9 cellular contexts compared by ENCODE assay signal in genomic region chr6:558089-558488, GRCh38.
DNase-seq lines count a peak whose midpoint lies in the region; ATAC-seq and TF ChIP-seq lines count a peak whose summit lies in the region.
"Had no signal": no experiment of that assay in that cellular context is flagged by ENCODE, and none has a peak within 500 bp of the region (broad histone marks: within the 10 kb centered on the region; RNA-seq: fewer than 3 reads in every experiment).

No MANE protein-coding gene starts in this region.

- peaks cover 73% of the 10 kb centered on the region for H3K36me3 ChIP-seq in upper lobe of right lung
- peaks cover 16% of the 10 kb centered on the region for H3K36me3 ChIP-seq in CD8-positive, alpha-beta memory T cell (ENCODE audit: insufficient read depth, low read length)
- peaks cover 11% of the 10 kb centered on the region for H3K36me3 ChIP-seq in CD8-positive, alpha-beta T cell (ENCODE audit: insufficient read depth, low read length)

- no peak overlapping the region for H3K4me3 ChIP-seq in upper lobe of right lung
- no peak overlapping the region for H3K4me3 ChIP-seq in CD8-positive, alpha-beta memory T cell (ENCODE audit: low read length)
- no peak overlapping the region for H3K4me3 ChIP-seq in CD8-positive, alpha-beta T cell (ENCODE audit: low read depth, low read length)

- H3K27me3 ChIP-seq in upper lobe of right lung: no peaks in the 10 kb centered on the region
- H3K27me3 ChIP-seq in CD8-positive, alpha-beta memory T cell (ENCODE audit: insufficient read depth, low read length, poor library complexity, severe bottlenecking): no peaks in the 10 kb centered on the region
- no peaks in the 10 kb centered on the region for H3K27me3 ChIP-seq in CD8-positive, alpha-beta T cell (ENCODE audit: insufficient read depth, low read length)

- H3K4me3 Mint-ChIP-seq in stimulated activated naive CD8-positive, alpha-beta T cell treated with anti-CD3 and anti-CD28 coated beads, Interleukin-15, Interleukin-2, amounts not matched to agents 100 ng/mL and 50 ng/mL, for 24 hours: no peak overlapping the region
- no peak overlapping the region for H3K4me3 Mint-ChIP-seq in chondrocyte (ENCODE audit: unreplicated experiment)
- peak overlapping the region in 2 of 7 donors; percentile 16 to 41 for H3K4me3 Mint-ChIP-seq in CD8-positive, alpha-beta memory T cell
- no peak overlapping the region for H3K4me3 Mint-ChIP-seq in CD8-positive, alpha-beta T cell

- no peak overlapping the region for H3K27ac ChIP-seq in upper lobe of right lung
- no peak overlapping the region for H3K27ac ChIP-seq in CD8-positive, alpha-beta memory T cell (ENCODE audit: low read depth, low read length)
- no peak overlapping the region for H3K27ac ChIP-seq in CD8-positive, alpha-beta T cell (ENCODE audit: low read depth, low read length)
- H3K27ac ChIP-seq: parathyroid adenoma had no signal

- no peaks in the 10 kb centered on the region for H3K9me3 ChIP-seq in upper lobe of right lung
- H3K9me3 ChIP-seq in CD8-positive, alpha-beta memory T cell (ENCODE audit: low read length): no peaks in the 10 kb centered on the region
- no peaks in the 10 kb centered on the region for H3K9me3 ChIP-seq in CD8-positive, alpha-beta T cell (ENCODE audit: low read length)

- no peaks in the 10 kb centered on the region for H3K27me3 Mint-ChIP-seq in stimulated activated naive CD8-positive, alpha-beta T cell treated with anti-CD3 and anti-CD28 coated beads, Interleukin-15, Interleukin-2, amounts not matched to agents 100 ng/mL and 50 ng/mL, for 24 hours
- H3K27me3 Mint-ChIP-seq in chondrocyte (ENCODE audit: low read depth): no peaks in the 10 kb centered on the region
- no peaks in the 10 kb centered on the region for H3K27me3 Mint-ChIP-seq in CD8-positive, alpha-beta memory T cell
- H3K27me3 Mint-ChIP-seq in CD8-positive, alpha-beta T cell (ENCODE audit: low read depth): no peaks in the 10 kb centered on the region

- peak overlapping the region; percentile 70 for H3K27ac Mint-ChIP-seq in stimulated activated naive CD8-positive, alpha-beta T cell treated with anti-CD3 and anti-CD28 coated beads, Interleukin-15, Interleukin-2, amounts not matched to agents 100 ng/mL and 50 ng/mL, for 24 hours
- H3K27ac Mint-ChIP-seq in chondrocyte (ENCODE audit: unreplicated experiment): no peak overlapping the region
- H3K27ac Mint-ChIP-seq in CD8-positive, alpha-beta memory T cell: peak overlapping the region in 1 of 8 donors; percentile 47
- H3K27ac Mint-ChIP-seq in CD8-positive, alpha-beta T cell: no peak overlapping the region

- peaks cover 58% of the 10 kb centered on the region for H3K36me3 Mint-ChIP-seq in stimulated activated naive CD8-positive, alpha-beta T cell treated with anti-CD3 and anti-CD28 coated beads, Interleukin-15, Interleukin-2, amounts not matched to agents 100 ng/mL and 50 ng/mL, for 24 hours (ENCODE audit: low read depth)
- H3K36me3 Mint-ChIP-seq in chondrocyte (ENCODE audit: low read depth): peaks cover 35% of the 10 kb centered on the region
- peaks cover 21 to 75% (median 24%) of the 10 kb centered on the region in 3 donors for H3K36me3 Mint-ChIP-seq in CD8-positive, alpha-beta memory T cell
- H3K36me3 Mint-ChIP-seq in CD8-positive, alpha-beta T cell: peaks cover 71% of the 10 kb centered on the region

- POLR2A ChIA-PET in CD8-positive, alpha-beta memory T cell (lab: Charles Lee): no interaction called here
- POLR2A ChIA-PET in CD8-positive, alpha-beta T cell (lab: Charles Lee): no interaction called here

- no peaks in the 10 kb centered on the region for H3K4me1 ChIP-seq in upper lobe of right lung
- H3K4me1 ChIP-seq in CD8-positive, alpha-beta memory T cell (ENCODE audit: insufficient read depth, low read length): peaks cover 5% of the 10 kb centered on the region
- H3K4me1 ChIP-seq in CD8-positive, alpha-beta T cell (ENCODE audit: insufficient read depth, low read length): no peaks in the 10 kb centered on the region
- H3K4me1 ChIP-seq: parathyroid adenoma had no signal

- no peak for ATAC-seq in stimulated activated naive CD8-positive, alpha-beta T cell treated with anti-CD3 and anti-CD28 coated beads, Interleukin-15, Interleukin-2, amounts not matched to agents 100 U/mL and 50 U/mL, for 24 hours
- no peak for ATAC-seq in upper lobe of right lung
- ATAC-seq in GM21423 (IDR thresholded peaks at IDR 0.05; ENCODE audit: unreplicated experiment): no peak
- no peak for ATAC-seq in CD8-positive, alpha-beta T cell

- no peak for DNase-seq in stimulated activated naive CD8-positive, alpha-beta T cell treated with anti-CD3 and anti-CD28 coated beads, Interleukin-15, Interleukin-2, amounts not matched to agents 100 U/mL and 50 U/mL, for 24 hours
- DNase-seq in NAMALWA (ENCODE audit: low spot score): peak; percentile 35
- no peak for DNase-seq in chondrocyte (ENCODE audit: low spot score)
- no peak for DNase-seq in upper lobe of right lung
- DNase-seq in CD8-positive, alpha-beta memory T cell: no peak
- no peak for DNase-seq in CD8-positive, alpha-beta T cell

- peak; percentile 75 for TF ChIP-seq CTCF in chondrocyte (IDR thresholded peaks at IDR 0.05)
- peak; percentile 7 for TF ChIP-seq CTCF in upper lobe of right lung (IDR thresholded peaks at IDR 0.05)
- TF ChIP-seq CTCF in CD8-positive, alpha-beta T cell (IDR thresholded peaks at IDR 0.05): no peak

- no peaks in the 10 kb centered on the region for H3K9me3 Mint-ChIP-seq in stimulated activated naive CD8-positive, alpha-beta T cell treated with anti-CD3 and anti-CD28 coated beads, Interleukin-15, Interleukin-2, amounts not matched to agents 100 ng/mL and 50 ng/mL, for 24 hours
- H3K9me3 Mint-ChIP-seq in chondrocyte (ENCODE audit: low read depth): no peaks in the 10 kb centered on the region
- no peaks in the 10 kb centered on the region for H3K9me3 Mint-ChIP-seq in CD8-positive, alpha-beta memory T cell
- no peaks in the 10 kb centered on the region for H3K9me3 Mint-ChIP-seq in CD8-positive, alpha-beta T cell

- peaks cover 56% of the 10 kb centered on the region for H3K4me1 Mint-ChIP-seq in stimulated activated naive CD8-positive, alpha-beta T cell treated with anti-CD3 and anti-CD28 coated beads, Interleukin-15, Interleukin-2, amounts not matched to agents 100 ng/mL and 50 ng/mL, for 24 hours (ENCODE audit: low read depth)
- peaks cover 3% of the 10 kb centered on the region for H3K4me1 Mint-ChIP-seq in chondrocyte (ENCODE audit: low read depth)
- peaks cover 7 to 27% (median 23%) of the 10 kb centered on the region in 3 donors for H3K4me1 Mint-ChIP-seq in CD8-positive, alpha-beta memory T cell
- H3K4me1 Mint-ChIP-seq in CD8-positive, alpha-beta T cell (ENCODE audit: low read depth): peaks cover 12% of the 10 kb centered on the region

- intact Hi-C loops in upper lobe of right lung (cut with DNase I): no loop called here
- intact Hi-C loops in CD8-positive, alpha-beta T cell (cut with DNase I, micrococcal nuclease): no loop called here

- CTCF ChIA-PET in CD8-positive, alpha-beta memory T cell (lab: Charles Lee): no interaction called here
- CTCF ChIA-PET in CD8-positive, alpha-beta T cell (lab: Charles Lee): interaction anchor here (0.7 kb wide), 1 partner anchor 149 kb away, joined by 3 read pairs; no protein-coding TSS in a partner anchor
